Comparison of ENCODE assay signal across 9 cellular contexts in the genomic region with DNA sequence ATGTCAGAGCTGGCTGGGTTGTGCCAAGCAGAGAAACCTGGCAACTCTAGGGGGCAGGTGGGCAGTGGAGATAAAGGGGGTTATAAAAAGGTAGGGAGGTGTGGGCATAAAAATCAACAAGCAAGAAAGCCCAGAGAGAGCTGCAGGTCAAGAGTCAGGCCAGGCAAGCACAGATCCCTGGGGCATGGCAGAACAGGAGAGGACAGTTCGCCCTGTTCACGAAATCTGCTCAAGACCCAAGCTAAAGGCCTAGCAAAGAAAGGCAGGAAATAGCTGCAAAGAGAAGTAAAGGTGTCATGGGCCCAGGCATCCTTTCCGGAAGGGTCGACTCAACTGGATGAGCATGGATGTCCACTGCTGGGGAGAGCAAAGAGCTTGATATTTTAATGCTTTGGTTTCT. TPM values are rescaled to one million over a fixed set of nuclear protein-coding genes. Genes with fewer than 3 reads are reported as not detected.
DNase-seq lines count a peak whose midpoint lies in the region; ATAC-seq and TF ChIP-seq lines count a peak whose summit lies in the region.
"Had no signal": no experiment of that assay in that cellular context is flagged by ENCODE, and none has a peak within 500 bp of the region (broad histone marks: within the 10 kb centered on the region; RNA-seq: fewer than 3 reads in every experiment).

No MANE protein-coding gene starts in this region.

- H3K27me3 Mint-ChIP-seq in nephron (ENCODE audit: low read depth): no peaks in the 10 kb centered on the region

- peaks cover 7% of the 10 kb centered on the region for H3K36me3 Mint-ChIP-seq in nephron (ENCODE audit: low read depth)

- no peak for ATAC-seq in GM21447 (IDR thresholded peaks at IDR 0.05; ENCODE audit: unreplicated experiment)

- H3K27ac ChIP-seq in coronary artery: peak overlapping the region; percentile 90 to 96

- no peak for DNase-seq in AG09309 (ENCODE audit: low read depth)
- DNase-seq in Jurkat, Clone E6-1 (ENCODE audit: low read depth, low spot score): no peak
- DNase-seq in coronary artery (ENCODE audit: low spot score): no peak
- DNase-seq in DMS114 treated with DMSO at 0.1 percent for 48 hours (lab: John Stamatoyannopoulos, UW; ENCODE audit: unreplicated experiment): no peak
- DNase-seq in DMS153 treated with DMSO at 0.1 percent for 48 hours (lab: John Stamatoyannopoulos, UW; ENCODE audit: unreplicated experiment): no peak
- DNase-seq in DMS 273 (lab: John Stamatoyannopoulos, UW; ENCODE audit: unreplicated experiment): no peak
- DNase-seq: NCI-H1436 treated with DMSO at 0.1 percent for 48 hours had no signal

- peak overlapping the region; percentile 88 to 92 (median 88) for H3K4me3 Mint-ChIP-seq in nephron

- H3K4me3 ChIP-seq in AG09309 (ENCODE audit: control insufficient read depth, low read depth, low read length) (peak overlapping the region; percentile 58), coronary artery (peak overlapping the region; percentile 72)
- H3K4me3 ChIP-seq in Jurkat, Clone E6-1 (ENCODE audit: low read length): peak overlapping the region; percentile 9; the same call in 1 of the 2 replicates

- H3K4me1 Mint-ChIP-seq in nephron: peaks cover 46% of the 10 kb centered on the region

- TF ChIP-seq CTCF in AG09309 (IDR thresholded peaks at IDR 0.05; ENCODE audit: control insufficient read depth, insufficient read depth, low read depth, low read length, missing control alignments): no peak
- no peak for TF ChIP-seq CTCF in coronary artery (IDR thresholded peaks at IDR 0.05)
- no peak for TF ChIP-seq CTCF in nephron (IDR thresholded peaks at IDR 0.05; ENCODE audit: unreplicated experiment in 3 of 3)

- H3K27ac Mint-ChIP-seq in nephron: peak overlapping the region; percentile 95 to 97 (median 96)

- no peaks in the 10 kb centered on the region for H3K9me3 Mint-ChIP-seq in nephron

RNA-seq across cellular contexts. Expression of a gene that starts 3.4 kb away (rescaled TPM):
- polyA plus RNA-seq in Jurkat, Clone E6-1 (2012; ENCODE audit: insufficient read depth, insufficient read length): 13.8 TPM

Comparison
In these comparisons a context has a peak if more than half of its experiments do, and no peak if none do; other contexts are left out.
1. H3K4me3 ChIP-seq: peak in every context shown above with its lines; median percentile 72 in coronary artery; 58 in AG09309; 9 in Jurkat, Clone E6-1.